In genomic region chr20:51022227-51022802, GRCh38 we compare ENCODE assay signal across 8 cellular contexts. TPM values are rescaled to one million over a fixed set of nuclear protein-coding genes. Genes with fewer than 3 reads are reported as not detected.
A peak's percentile ranks its signal among the peaks of the same experiment; 100 is the strongest.
DNase-seq lines count a peak whose midpoint lies in the region; ATAC-seq and TF ChIP-seq lines count a peak whose summit lies in the region.

No MANE protein-coding gene starts in this region.

- H3K9me3 ChIP-seq in iPS-18a (ENCODE audit: control insufficient read depth, low read depth, low read length) (no peaks in the 10 kb centered on the region), smooth muscle cell (replicated peaks; ENCODE audit: low read depth) (no peaks in the 10 kb centered on the region)

- CTCF ChIA-PET in HEK293T (lab: Yijun Ruan, JAX) = no interaction called here

- no peaks in the 10 kb centered on the region for H3K36me3 Mint-ChIP-seq in activated naive CD8-positive, alpha-beta T cell treated with anti-CD3 and anti-CD28 coated beads for 36 hours

- H2AFZ ChIP-seq in smooth muscle cell (ENCODE audit: low read depth) = peak overlapping the region; percentile 87

- H3K79me2 ChIP-seq in smooth muscle cell (ENCODE audit: low read depth) = peaks cover 13% of the 10 kb centered on the region

- peak overlapping the region; percentile 7 for H3K27ac Mint-ChIP-seq in activated naive CD8-positive, alpha-beta T cell treated with anti-CD3 and anti-CD28 coated beads for 36 hours

- H3K4me3 ChIP-seq in iPS-18a (ENCODE audit: low read length) (peak overlapping the region; percentile 61), smooth muscle cell (peak overlapping the region; percentile 78)

- H4K20me1 ChIP-seq in smooth muscle cell (ENCODE audit: low read depth) = peaks cover 24% of the 10 kb centered on the region

- POLR2A ChIA-PET in HEK293T (lab: Yijun Ruan, JAX) = no interaction called here

- DNase-seq in HEK293T (ENCODE audit: extremely low spot score) (no peak), smooth muscle cell (lab: John Stamatoyannopoulos, UW; ENCODE audit: unreplicated experiment) (no peak), NCI-H1694 (lab: John Stamatoyannopoulos, UW) (no peak), activated gamma-delta T cell (lab: John Stamatoyannopoulos, UW) (no peak)
- no peak for DNase-seq in activated naive CD8-positive, alpha-beta T cell treated with anti-CD3 and anti-CD28 coated beads for 36 hours

- peak overlapping the region; percentile 45 for H3K4me3 Mint-ChIP-seq in activated naive CD8-positive, alpha-beta T cell treated with anti-CD3 and anti-CD28 coated beads for 36 hours

- H3K27me3 Mint-ChIP-seq in activated naive CD8-positive, alpha-beta T cell treated with anti-CD3 and anti-CD28 coated beads for 36 hours = peaks cover 72% of the 10 kb centered on the region

- peaks cover 6% of the 10 kb centered on the region for H3K4me1 Mint-ChIP-seq in activated naive CD8-positive, alpha-beta T cell treated with anti-CD3 and anti-CD28 coated beads for 36 hours

- H3K4me1 ChIP-seq in iPS-18a (ENCODE audit: control insufficient read depth, low read depth, low read length) (peaks cover 31% of the 10 kb centered on the region), smooth muscle cell (ENCODE audit: low read depth) (peaks cover 34% of the 10 kb centered on the region)

- H3F3A ChIP-seq in smooth muscle cell (ENCODE audit: low read depth) = no peaks in the 10 kb centered on the region

- H3K27me3 ChIP-seq in iPS-18a (ENCODE audit: control insufficient read depth, insufficient read depth, low read length) (peaks cover 52% of the 10 kb centered on the region), smooth muscle cell (ENCODE audit: low read depth) (no peaks in the 10 kb centered on the region)

- TF ChIP-seq CTCF in smooth muscle cell (IDR thresholded peaks at IDR 0.05; ENCODE audit: borderline replicate concordance, insufficient read depth, poor library complexity, severe bottlenecking) = no peak

- H3K36me3 ChIP-seq in iPS-18a (ENCODE audit: control insufficient read depth, low read depth, low read length) = no peaks in the 10 kb centered on the region
- H3K36me3 ChIP-seq in smooth muscle cell (ENCODE audit: low read depth) = no peaks in the 10 kb centered on the region

- no peaks in the 10 kb centered on the region for H3K9me3 Mint-ChIP-seq in activated naive CD8-positive, alpha-beta T cell treated with anti-CD3 and anti-CD28 coated beads for 36 hours

- peak overlapping the region; percentile 93 for H3K4me2 ChIP-seq in smooth muscle cell

- ATAC-seq in GM21528 (IDR thresholded peaks at IDR 0.05; ENCODE audit: low FRiP score, unreplicated experiment) = no peak
- ATAC-seq in GM19035 (IDR thresholded peaks at IDR 0.05; ENCODE audit: unreplicated experiment) = no peak

- 2% methylated on average over 39 of the region's 39 CpGs for WGBS in smooth muscle cell (ENCODE audit: low lambda C conversion rate)

- H3K9ac ChIP-seq in iPS-18a (ENCODE audit: low read length) (peak overlapping the region; percentile 45), smooth muscle cell (ENCODE audit: low read depth) (peak overlapping the region; percentile 76)

- H3K27ac ChIP-seq in iPS-18a (ENCODE audit: low read length) (no peak overlapping the region), smooth muscle cell (ENCODE audit: low read depth) (no peak overlapping the region)

TF ChIP-seq in HEK293T, 16 proteins besides CTCF, POLR2A, EP300 and RAD21:
- no peak for TF ChIP-seq FOXK2 (IDR thresholded peaks at IDR 0.05)
- TF ChIP-seq L3MBTL2 (conservative IDR thresholded peaks at IDR 0.05) = peak; percentile 48

RNA-seq across cellular contexts. Expression of gene KCNG1, which starts 0.6 kb away (rescaled TPM):
- total RNA-seq in activated naive CD8-positive, alpha-beta T cell treated with anti-CD3 and anti-CD28 coated beads for 36 hours = 1 to 10 TPM; 1.0 to 1.2 TPM
- total RNA-seq in smooth muscle cell = 37.4 and 51.2 TPM in 2 replicates
- polyA plus RNA-seq in smooth muscle cell = 52.0 and 54.1 TPM in 2 replicates

Comparison
In these comparisons a context has a peak if more than half of its experiments do, and no peak if none do; other contexts are left out.
1. RNA of gene KCNG1, which starts 0.6 kb away (total RNA-seq): 37.4 to 51.2 TPM in smooth muscle cell; 1.0 to 1.2 TPM in activated naive CD8-positive, alpha-beta T cell treated with anti-CD3 and anti-CD28 coated beads for 36 hours; every median in the first group is over 10 times any median in the second.